In genomic region chr3:147903037-147903436, GRCh38 we compare ENCODE assay signal across 22 cellular contexts.
A peak's percentile ranks its signal among the peaks of the same experiment; 100 is the strongest.
DNase-seq lines count a peak whose midpoint lies in the region; TF ChIP-seq lines count a peak whose summit lies in the region.
"Had no signal": no experiment of that assay in that cellular context is flagged by ENCODE, and none has a peak within 500 bp of the region (broad histone marks: within the 10 kb centered on the region; RNA-seq: fewer than 3 reads in every experiment).

No MANE protein-coding gene starts in this region.

- TF ChIP-seq CTCF in H9 (conservative IDR thresholded peaks at IDR 0.05) (0 out of 3 replicates have a peak, but pooled peaks have one; percentile 19), endodermal cell (conservative IDR thresholded peaks at IDR 0.05) (peak; percentile 23)

- H3K4me3 ChIP-seq in endodermal cell (ENCODE audit: low read length) (no peak overlapping the region), mesendoderm (ENCODE audit: low read length) (no peak overlapping the region)
- H3K4me3 ChIP-seq: MG63 had no signal

- H3T11ph ChIP-seq in H9 (ENCODE audit: low read length): no peak overlapping the region

- H3K9ac ChIP-seq in H9 (ENCODE audit: extremely low read depth, insufficient read length, low read length) (no peak overlapping the region), endodermal cell (ENCODE audit: extremely low read depth, low read length, poor library complexity, severe bottlenecking) (no peak overlapping the region), mesendoderm (ENCODE audit: low read length) (no peak overlapping the region)

- H3K9me3 Mint-ChIP-seq in H9 (peaks cover 9 to 13% of the 10 kb centered on the region in 2 experiments; a peak in 4 of 5 replicates), endodermal cell (peaks cover 8% of the 10 kb centered on the region)

- no peak overlapping the region for H2BK120ac ChIP-seq in H9 (ENCODE audit: low read depth, low read length, poor library complexity, severe bottlenecking)
- H2BK120ac ChIP-seq in mesendoderm (ENCODE audit: low read depth, low read length): no peak overlapping the region

- no peak overlapping the region for H4K91ac ChIP-seq in H9 (ENCODE audit: insufficient read length, low read depth, low read length)

- no peak overlapping the region for H2AK5ac ChIP-seq in H9 (ENCODE audit: insufficient read length, low read length)
- no peak overlapping the region for H2AK5ac ChIP-seq in mesendoderm (ENCODE audit: low read length)

- H3K79me1 ChIP-seq in H9 (ENCODE audit: insufficient read depth, low read depth, low read length, poor library complexity, severe bottlenecking) (no peaks in the 10 kb centered on the region), mesendoderm (ENCODE audit: low read length) (no peaks in the 10 kb centered on the region)

- H4K20me1 ChIP-seq in H9 (ENCODE audit: control insufficient read depth, insufficient read depth, insufficient read length): no peaks in the 10 kb centered on the region

- H3K23ac ChIP-seq in H9 (ENCODE audit: insufficient read length, low read depth, low read length) (no peak overlapping the region), mesendoderm (ENCODE audit: low read length) (no peak overlapping the region)

- H3K56ac ChIP-seq in H9 (ENCODE audit: insufficient read length, low read depth, low read length) (no peak overlapping the region), mesendoderm (ENCODE audit: low read length) (no peak overlapping the region)

- H4K8ac ChIP-seq in H9 (replicated peaks; ENCODE audit: insufficient read length, low read depth, low read length) (no peak overlapping the region), mesendoderm (ENCODE audit: low read depth, low read length) (no peak overlapping the region)

- H3K27me3 Mint-ChIP-seq in H9 (ENCODE audit: low read depth) (no peaks in the 10 kb centered on the region; the same call in 1 of the 2 replicates), endodermal cell (ENCODE audit: insufficient read depth) (no peaks in the 10 kb centered on the region)
- H3K27me3 Mint-ChIP-seq: CD8-positive, alpha-beta memory T cell had no signal

- no peaks in the 10 kb centered on the region for H3K9me3 ChIP-seq in H9 (ENCODE audit: control insufficient read depth, low read depth, low read length)
- H3K9me3 ChIP-seq in endodermal cell (ENCODE audit: control insufficient read depth, low read length): peaks cover 13% of the 10 kb centered on the region

- H3K18ac ChIP-seq in H9 (ENCODE audit: insufficient read length, low read depth, low read length) (no peak overlapping the region), mesendoderm (ENCODE audit: low read length) (no peak overlapping the region)

- H3K79me2 ChIP-seq in H9 (ENCODE audit: insufficient read depth, low read length) (no peaks in the 10 kb centered on the region), mesendoderm (ENCODE audit: control insufficient read depth, insufficient read depth, low read length) (no peaks in the 10 kb centered on the region)

- H3K27ac Mint-ChIP-seq in H9: peak overlapping the region; percentile 12 to 77 (median 46); a peak in 3 of 7 replicates
- peak overlapping the region; percentile 14 for H3K27ac Mint-ChIP-seq in endodermal cell
- H3K27ac Mint-ChIP-seq: CD8-positive, alpha-beta memory T cell had no signal

- no peaks in the 10 kb centered on the region for H3K23me2 ChIP-seq in H9 (ENCODE audit: insufficient read length, low read depth, low read length, poor library complexity, severe bottlenecking)

- H3K4me1 ChIP-seq in H9 (ENCODE audit: insufficient read depth, low read length) (no peaks in the 10 kb centered on the region), endodermal cell (ENCODE audit: control insufficient read depth, insufficient read depth, low read length) (no peaks in the 10 kb centered on the region), mesendoderm (ENCODE audit: control insufficient read depth, low read depth, low read length) (no peaks in the 10 kb centered on the region)

- H3K27ac ChIP-seq in H9 (ENCODE audit: insufficient read length, low read depth, low read length) (no peak overlapping the region), endodermal cell (ENCODE audit: low read depth, low read length) (peak overlapping the region; percentile 36), mesendoderm (ENCODE audit: low read depth, low read length) (no peak overlapping the region)
- H3K27ac ChIP-seq: RWPE1 had no signal

- no peaks in the 10 kb centered on the region for H3K36me3 ChIP-seq in endodermal cell (ENCODE audit: control insufficient read depth, insufficient read depth, low read length)
- no peaks in the 10 kb centered on the region for H3K36me3 ChIP-seq in mesendoderm (ENCODE audit: control insufficient read depth, insufficient read depth, low read length)
- H3K36me3 ChIP-seq: MG63 had no signal

- no peak overlapping the region for H2BK20ac ChIP-seq in H9 (ENCODE audit: low read depth, low read length, poor library complexity, severe bottlenecking)

- H3K27me3 ChIP-seq in H9 (ENCODE audit: insufficient read depth, low read length) (no peaks in the 10 kb centered on the region), endodermal cell (ENCODE audit: control insufficient read depth, insufficient read depth, low read length, poor library complexity, severe bottlenecking) (no peaks in the 10 kb centered on the region), mesendoderm (ENCODE audit: insufficient read depth, low read length, poor library complexity) (no peaks in the 10 kb centered on the region)
- H3K27me3 ChIP-seq: MG63 had no signal

- WGBS in H9 (ENCODE audit: extremely low coverage, insufficient read length, low lambda C conversion rate): no CpG with 5 or more reads among the region's 4 CpGs
- 57% methylated on average over 4 of the region's 4 CpGs; no CpG with 5 or more reads in 1 of the 2 experiments for WGBS in endodermal cell (ENCODE audit: insufficient coverage in 1 of 2, insufficient read length in 1 of 2), 2 experiments
- no CpG with 5 or more reads among the region's 4 CpGs for WGBS in mesendoderm (ENCODE audit: extremely low coverage, insufficient coverage, low lambda C conversion rate)

- H4K5ac ChIP-seq in H9 (ENCODE audit: insufficient read length, low read depth, low read length): no peak overlapping the region
- no peak overlapping the region for H4K5ac ChIP-seq in mesendoderm (ENCODE audit: low read length)

- H2BK15ac ChIP-seq in H9 (ENCODE audit: low read depth, low read length) (no peak overlapping the region), mesendoderm (replicated peaks; ENCODE audit: low read depth) (no peak overlapping the region)

- H3K36me3 Mint-ChIP-seq in H9 (ENCODE audit: insufficient read depth in 1 of 3, low read depth in 3 of 3) (peaks cover 6 to 11% (median 9%) of the 10 kb centered on the region in 3 experiments), endodermal cell (ENCODE audit: low read depth) (no peaks in the 10 kb centered on the region)
- H3K36me3 Mint-ChIP-seq: CD8-positive, alpha-beta memory T cell had no signal

- H3K4me2 ChIP-seq in H9 (ENCODE audit: insufficient read depth, insufficient read length, low read length) (no peak overlapping the region), mesendoderm (ENCODE audit: low read length) (no peak overlapping the region)

- peak overlapping the region; percentile 33 for H2AFZ ChIP-seq in H9 (ENCODE audit: low read length)

- no peak overlapping the region for H2BK12ac ChIP-seq in H9 (ENCODE audit: insufficient read length, low read depth, low read length)

- peak; percentile 8 for DNase-seq in ELF-1 (ENCODE audit: low read depth, low spot score)
- DNase-seq in H9: no peak
- peak; percentile 55 for DNase-seq in endodermal cell
- DNase-seq in mesendoderm: peak; percentile 25
- DNase-seq in hippocampal formation (lab: John Stamatoyannopoulos, UW): no peak
- no peak for DNase-seq in UCSD-AML1 (lab: John Stamatoyannopoulos, UW; ENCODE audit: unreplicated experiment)
- DNase-seq in NOMO-1 treated with dmso at 0.1 percent for 144 hours (lab: John Stamatoyannopoulos, UW; ENCODE audit: unreplicated experiment): no peak
- DNase-seq in occipital lobe (lab: John Stamatoyannopoulos, UW): no peak
- DNase-seq: C1 segment of cervical spinal cord; CD8-positive, alpha-beta memory T cell; GOT3; IMR-90; MG63; NCI-H1048; NCI-H1436; NCI-H2029 treated with DMSO at 0.1 percent for 48 hours; NCI-H2171; NCI-H446; NCI-H774; PC-3; SIG-M5 had no signal

- no peak overlapping the region for H3K4ac ChIP-seq in H9 (ENCODE audit: low read depth, low read length)
- H3K4ac ChIP-seq in mesendoderm (ENCODE audit: low read depth, low read length): peak overlapping the region; percentile 36

- H2BK5ac ChIP-seq in H9 (ENCODE audit: insufficient read length, low read length) (no peak overlapping the region), mesendoderm (ENCODE audit: low read length) (no peak overlapping the region)

- H3K4me3 Mint-ChIP-seq in H9 (no peak overlapping the region), endodermal cell (no peak overlapping the region)
- H3K4me3 Mint-ChIP-seq: CD8-positive, alpha-beta memory T cell had no signal

- H3K4me1 Mint-ChIP-seq in H9: peaks cover 9 to 11% of the 10 kb centered on the region in 2 experiments
- peaks cover 6% of the 10 kb centered on the region for H3K4me1 Mint-ChIP-seq in endodermal cell
- H3K4me1 Mint-ChIP-seq: CD8-positive, alpha-beta memory T cell had no signal

- no peak overlapping the region for H3K14ac ChIP-seq in H9 (ENCODE audit: insufficient read depth, low read length)

Comparison
In these comparisons a context has a peak if more than half of its experiments do, and no peak if none do; other contexts are left out.
1. DNase-seq: peak in ELF-1 (single experiment), endodermal cell (single experiment) and mesendoderm (single experiment); none in H9 (single experiment), hippocampal formation (0 of 2), UCSD-AML1 (single experiment), NOMO-1 treated with dmso at 0.1 percent for 144 hours (single experiment) and occipital lobe (single experiment).